8 cellular contexts compared by ENCODE assay signal in the genomic region with DNA sequence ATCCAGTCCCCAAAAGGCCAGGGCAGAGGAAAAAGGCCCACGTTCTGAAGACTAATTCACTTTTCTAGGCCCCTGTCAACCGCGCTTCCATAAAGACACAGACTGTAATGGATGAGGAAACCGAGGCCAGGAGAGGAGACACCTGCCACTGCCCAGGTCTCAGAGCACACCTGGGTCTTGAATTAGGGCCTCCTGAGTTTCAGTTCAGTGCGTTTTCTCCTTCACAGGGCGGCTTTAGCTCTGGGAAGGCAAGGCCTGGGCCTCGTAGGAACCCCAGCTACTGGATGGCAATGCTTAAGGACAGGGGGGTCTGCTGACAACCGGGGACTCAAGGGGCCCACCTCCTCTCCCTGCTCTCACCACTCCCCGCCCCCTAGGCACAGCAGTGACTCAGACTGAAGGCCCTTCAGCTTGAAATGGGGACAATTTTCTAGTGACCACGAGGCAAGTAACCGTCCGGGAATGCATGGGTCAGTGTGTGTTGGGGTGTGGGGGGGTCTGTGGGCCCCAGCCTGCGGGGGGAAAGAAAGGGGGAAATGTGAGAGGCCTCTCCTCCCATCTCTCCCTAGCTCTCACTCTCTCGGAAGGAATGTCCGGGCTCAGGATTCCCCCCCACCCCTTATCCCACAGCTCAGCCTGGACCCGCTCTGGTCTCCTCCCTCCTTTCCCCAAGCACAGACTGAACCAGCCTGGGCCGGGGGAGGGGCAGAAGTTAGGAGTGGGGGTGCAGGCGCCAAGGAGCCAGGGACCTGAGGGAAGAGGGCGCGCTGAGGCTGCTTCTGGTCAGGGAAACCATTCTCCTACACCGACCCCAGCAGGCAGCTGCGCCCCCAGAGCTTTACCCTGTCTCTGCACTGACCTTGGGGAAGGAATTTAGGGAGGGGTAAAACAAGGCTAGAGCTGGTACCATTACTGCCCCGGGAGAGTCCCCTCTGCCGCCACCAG. TPM values are rescaled to one million over a fixed set of nuclear protein-coding genes. Genes with fewer than 3 reads are reported as not detected.
A peak's percentile ranks its signal among the peaks of the same experiment; 100 is the strongest.
DNase-seq lines count a peak whose midpoint lies in the region; ATAC-seq and TF ChIP-seq lines count a peak whose summit lies in the region.

No MANE protein-coding gene starts in this region.

- no peaks in the 10 kb centered on the region for H3K36me3 Mint-ChIP-seq in CD8-positive, alpha-beta memory T cell
- H3K36me3 Mint-ChIP-seq in endothelial cell (ENCODE audit: low read depth, unreplicated experiment) = peaks cover 3% of the 10 kb centered on the region

- POLR2A ChIA-PET in CD8-positive, alpha-beta memory T cell (lab: Charles Lee) = interaction anchor here (0.5 to 0.6 kb wide), 2 partner anchors 55 to 1267 kb away, joined by 4 to 5 read pairs; no protein-coding TSS in a partner anchor

- H3K9me3 ChIP-seq in CD8-positive, alpha-beta memory T cell (ENCODE audit: low read length) = no peaks in the 10 kb centered on the region
- H3K9me3 ChIP-seq in neural cell (ENCODE audit: low read length) = no peaks in the 10 kb centered on the region

- H3K9me2 ChIP-seq in neural cell (ENCODE audit: insufficient read depth, low read length) = no peaks in the 10 kb centered on the region

- TF ChIP-seq CTCF in endothelial cell (IDR thresholded peaks at IDR 0.05; ENCODE audit: unreplicated experiment) (no peak), neural cell (IDR thresholded peaks at IDR 0.05; ENCODE audit: poor library complexity, severe bottlenecking) (no peak)

- peak overlapping the region; percentile 17 to 92 (median 65) for H3K4me3 Mint-ChIP-seq in CD8-positive, alpha-beta memory T cell
- H3K4me3 Mint-ChIP-seq in endothelial cell (ENCODE audit: unreplicated experiment) = peak overlapping the region; percentile 73

- H3K4me3 ChIP-seq in CD8-positive, alpha-beta memory T cell (ENCODE audit: low read length) = peak overlapping the region; percentile 55
- peak overlapping the region; percentile 69 for H3K4me3 ChIP-seq in neural cell (ENCODE audit: low read length)

- H3K27me3 Mint-ChIP-seq in CD8-positive, alpha-beta memory T cell = peaks cover 12 to 29% of the 10 kb centered on the region in 2 donors
- peaks cover 9% of the 10 kb centered on the region for H3K27me3 Mint-ChIP-seq in endothelial cell (ENCODE audit: unreplicated experiment)

- H4K20me1 ChIP-seq in neural cell (ENCODE audit: insufficient read depth) = no peaks in the 10 kb centered on the region

- H3K4me1 ChIP-seq in CD8-positive, alpha-beta memory T cell (ENCODE audit: insufficient read depth, low read length) = peaks cover 9% of the 10 kb centered on the region

- H3K36me3 ChIP-seq in CD8-positive, alpha-beta memory T cell (ENCODE audit: insufficient read depth, low read length) = no peaks in the 10 kb centered on the region
- no peaks in the 10 kb centered on the region for H3K36me3 ChIP-seq in neural cell (ENCODE audit: insufficient read depth, low read length)

- H3K4me2 ChIP-seq in neural cell (ENCODE audit: low read length) = no peak overlapping the region

- H3K27ac Mint-ChIP-seq in CD8-positive, alpha-beta memory T cell = no peak overlapping the region
- no peak overlapping the region for H3K27ac Mint-ChIP-seq in endothelial cell (ENCODE audit: unreplicated experiment)

- no peak for ATAC-seq in GM18511 (IDR thresholded peaks at IDR 0.05; ENCODE audit: unreplicated experiment)

- H2AFZ ChIP-seq in neural cell (ENCODE audit: low read depth, low read length) = peak overlapping the region; percentile 32

- no peaks in the 10 kb centered on the region for H3K79me2 ChIP-seq in neural cell (replicated peaks; ENCODE audit: insufficient read depth, low read length)

- TF ChIP-seq EP300 in neural cell (conservative IDR thresholded peaks at IDR 0.05; ENCODE audit: poor library complexity, severe bottlenecking) = no peak

- TF ChIP-seq RAD21 in neural cell (conservative IDR thresholded peaks at IDR 0.05) = no peak

- H3K4me1 Mint-ChIP-seq in CD8-positive, alpha-beta memory T cell = peaks cover 6 to 12% (median 8%) of the 10 kb centered on the region in 3 donors
- peaks cover 8% of the 10 kb centered on the region for H3K4me1 Mint-ChIP-seq in endothelial cell (ENCODE audit: unreplicated experiment)

- H3K27me3 ChIP-seq in CD8-positive, alpha-beta memory T cell (ENCODE audit: insufficient read depth, low read length, poor library complexity, severe bottlenecking) = peaks cover 3% of the 10 kb centered on the region
- no peaks in the 10 kb centered on the region for H3K27me3 ChIP-seq in neural cell (ENCODE audit: insufficient read depth, low read depth, low read length)

- DNase-seq in CD8-positive, alpha-beta memory T cell = no peak
- DNase-seq in NCI-H226 = peak; percentile 87
- DNase-seq in endothelial cell (ENCODE audit: low spot score) = no peak
- DNase-seq in germinal center (ENCODE audit: low spot score) = no peak
- no peak for DNase-seq in inferior parietal cortex (ENCODE audit: extremely low spot score)
- DNase-seq in NCI-H2196 treated with DMSO at 0.1 percent for 48 hours (lab: John Stamatoyannopoulos, UW; ENCODE audit: unreplicated experiment) = no peak

- H3F3A ChIP-seq in neural cell (ENCODE audit: insufficient read depth, low read length, poor library complexity, severe bottlenecking) = no peaks in the 10 kb centered on the region

- H3K27ac ChIP-seq in CD8-positive, alpha-beta memory T cell (ENCODE audit: low read depth, low read length) = peak overlapping the region; percentile 51
- H3K27ac ChIP-seq in neural cell (ENCODE audit: low read length) = no peak overlapping the region

- H3K9ac ChIP-seq in neural cell (ENCODE audit: low read length) = peak overlapping the region; percentile 20

- CTCF ChIA-PET in CD8-positive, alpha-beta memory T cell (lab: Charles Lee) = interaction anchor here (1.2 to 3.4 kb wide), 5 partner anchors 9 to 51 kb away, joined by 3 to 20 read pairs (median 6); no protein-coding TSS in a partner anchor

- no peaks in the 10 kb centered on the region for H3K9me3 Mint-ChIP-seq in CD8-positive, alpha-beta memory T cell
- no peaks in the 10 kb centered on the region for H3K9me3 Mint-ChIP-seq in endothelial cell (ENCODE audit: unreplicated experiment)

TF ChIP-seq in neural cell, 6 proteins besides CTCF, POLR2A, EP300 and RAD21:
- TF ChIP-seq SMC3 (conservative IDR thresholded peaks at IDR 0.05; ENCODE audit: poor library complexity) (no peak), MXI1 (conservative IDR thresholded peaks at IDR 0.05; ENCODE audit: poor library complexity, severe bottlenecking) (no peak), POLR2AphosphoS5 (IDR thresholded peaks at IDR 0.05) (no peak)

RNA-seq across cellular contexts. Expression of gene CREB3L1, which starts 17.2 kb away (rescaled TPM):
- not detected for total RNA-seq in CD8-positive, alpha-beta memory T cell
- not detected for polyA plus RNA-seq in CD8-positive, alpha-beta memory T cell
- 21.6 TPM for total RNA-seq in endothelial cell (ENCODE audit: unreplicated experiment)
- polyA plus RNA-seq in neural cell = not detected in 2 replicates
- polyA minus RNA-seq in neural cell = not detected in 2 replicates

RNA-seq across cellular contexts. Expression of gene DGKZ, which starts 52.6 kb away (rescaled TPM):
- total RNA-seq in CD8-positive, alpha-beta memory T cell = 10 to 100 TPM; 85.8 to 87.2 TPM
- 87.4 TPM for polyA plus RNA-seq in CD8-positive, alpha-beta memory T cell
- total RNA-seq in endothelial cell (ENCODE audit: unreplicated experiment) = 127 TPM
- 55.7 and 91.0 TPM in 2 replicates for polyA plus RNA-seq in neural cell
- 62.5 and 66.7 TPM in 2 replicates for polyA minus RNA-seq in neural cell

Comparison
In these comparisons a context has a peak if more than half of its experiments do, and no peak if none do; other contexts are left out.
1. RNA of gene CREB3L1, which starts 17.2 kb away (total RNA-seq): 21.6 TPM in endothelial cell (single experiment); not detected in CD8-positive, alpha-beta memory T cell; every median in the first group is over 10 times any median in the second.